In the genomic region with DNA sequence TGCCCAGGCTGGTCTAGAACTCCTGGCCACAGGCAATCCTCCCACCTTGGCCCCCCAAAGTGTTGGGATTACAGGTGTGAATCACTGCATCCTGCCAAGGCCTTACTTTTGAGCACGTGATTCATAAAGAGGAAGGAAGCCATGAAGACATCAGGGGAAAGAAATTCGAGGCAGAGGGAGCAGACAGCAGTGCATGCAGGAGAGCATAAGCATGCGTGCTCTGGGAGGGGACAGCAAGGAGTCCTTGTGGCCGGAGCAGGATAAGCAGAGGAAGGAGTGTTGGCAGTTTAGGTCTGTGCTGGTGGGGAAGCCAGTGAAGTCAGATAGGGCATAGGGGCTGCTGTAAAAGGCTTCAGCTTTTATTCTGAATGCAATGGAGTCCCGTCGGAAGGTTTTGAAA, we compare ENCODE assay signal across 25 cellular contexts.
"Had no signal": no experiment of that assay in that cellular context is flagged by ENCODE, and none has a peak within 500 bp of the region (broad histone marks: within the 10 kb centered on the region; RNA-seq: fewer than 3 reads in every experiment).

No MANE protein-coding gene starts in this region.

- H3K4me3 Mint-ChIP-seq: activated CD4-positive, alpha-beta memory T cell treated with anti-CD3 and anti-CD28 coated beads for 36 hours; activated CD4-positive, alpha-beta T cell treated with anti-CD3 and anti-CD28 coated beads, Interleukin-2, amount 10 ng/mL, durations not matched to agents 24 days and 14 days; activated naive CD4-positive, alpha-beta T cell treated with anti-CD3 and anti-CD28 coated beads for 36 hours; activated naive CD8-positive, alpha-beta T cell treated with anti-CD3 and anti-CD28 coated beads for 36 hours; activated T-helper 1 cell treated with anti-CD3 and anti-CD28 coated beads, Interleukin-12 subunit alpha, Interleukin-12 subunit beta, Interleukin-2, Interleukin-4 antibody, amounts not matched to agents 30 ng/mL and 10 ng/mL and 1 ng/mL, durations not matched to agents 14 hours and 24 hours and 36 hours; brain; memory B cell; naive thymus-derived CD8-positive, alpha-beta T cell; neural progenitor cell had no signal

- DNase-seq: activated CD4-positive, alpha-beta memory T cell treated with anti-CD3 and anti-CD28 coated beads for 36 hours; activated CD4-positive, alpha-beta T cell treated with anti-CD3 and anti-CD28 coated beads, Interleukin-2, amount 10 ng/mL, durations not matched to agents 24 days and 14 days; activated CD4-positive, CD25-positive, alpha-beta regulatory T cell treated with anti-CD3 and anti-CD28 coated beads, Interleukin-2, amount 50 U/mL, for 72 hours; activated CD8-positive, alpha-beta memory T cell treated with anti-CD3 and anti-CD28 coated beads, Interleukin-2, amount 50 U/mL, for 4 hours; activated effector memory CD4-positive, alpha-beta T cell treated with anti-CD3 and anti-CD28 coated beads, Interleukin-2, amount 50 U/mL, for 16 hours; activated naive CD4-positive, alpha-beta T cell treated with anti-CD3 and anti-CD28 coated beads for 36 hours; activated naive CD8-positive, alpha-beta T cell treated with anti-CD3 and anti-CD28 coated beads for 36 hours; activated T-cell treated with anti-CD3 and anti-CD28 coated beads, Interleukin-2, amount 50 U/mL, for 1 hour; adrenal gland; aorta; cortex of kidney; gastrocnemius medialis; glutamatergic neuron; kidney; naive thymus-derived CD8-positive, alpha-beta T cell; right cardiac atrium; spleen; stimulated activated naive CD4-positive, alpha-beta T cell treated with Interleukin-2 at 50 U/mL for 16 hours; T-helper 1 cell; trophoblast cell; WERI-Rb-1 had no signal

- H3K36me3 Mint-ChIP-seq: activated CD4-positive, alpha-beta memory T cell treated with anti-CD3 and anti-CD28 coated beads for 36 hours; activated naive CD8-positive, alpha-beta T cell treated with anti-CD3 and anti-CD28 coated beads for 36 hours; memory B cell; naive thymus-derived CD8-positive, alpha-beta T cell had no signal

- H3K4me1 Mint-ChIP-seq: activated CD4-positive, alpha-beta T cell treated with anti-CD3 and anti-CD28 coated beads, Interleukin-2, amount 10 ng/mL, durations not matched to agents 24 days and 14 days; activated naive CD8-positive, alpha-beta T cell treated with anti-CD3 and anti-CD28 coated beads for 36 hours; memory B cell; naive thymus-derived CD8-positive, alpha-beta T cell; neural progenitor cell had no signal

- H3K27me3 Mint-ChIP-seq: activated CD4-positive, alpha-beta memory T cell treated with anti-CD3 and anti-CD28 coated beads for 36 hours; activated CD4-positive, alpha-beta T cell treated with anti-CD3 and anti-CD28 coated beads, Interleukin-2, amount 10 ng/mL, durations not matched to agents 24 days and 14 days; activated naive CD8-positive, alpha-beta T cell treated with anti-CD3 and anti-CD28 coated beads for 36 hours; brain had no signal

- ATAC-seq: gastrocnemius medialis; naive thymus-derived CD8-positive, alpha-beta T cell; right cardiac atrium had no signal

- H3K9me3 Mint-ChIP-seq: activated CD4-positive, alpha-beta memory T cell treated with anti-CD3 and anti-CD28 coated beads for 36 hours; activated CD4-positive, alpha-beta T cell treated with anti-CD3 and anti-CD28 coated beads, Interleukin-2, amount 10 ng/mL, durations not matched to agents 24 days and 14 days; activated naive CD4-positive, alpha-beta T cell treated with anti-CD3 and anti-CD28 coated beads for 36 hours; activated T-helper 1 cell treated with anti-CD3 and anti-CD28 coated beads, Interleukin-12 subunit alpha, Interleukin-12 subunit beta, Interleukin-2, Interleukin-4 antibody, amounts not matched to agents 30 ng/mL and 10 ng/mL and 1 ng/mL, durations not matched to agents 14 hours and 24 hours and 36 hours; neural progenitor cell had no signal

- H3K27ac Mint-ChIP-seq: activated CD4-positive, alpha-beta memory T cell treated with anti-CD3 and anti-CD28 coated beads for 36 hours; activated CD4-positive, alpha-beta T cell treated with anti-CD3 and anti-CD28 coated beads, Interleukin-2, amount 10 ng/mL, durations not matched to agents 24 days and 14 days; activated naive CD4-positive, alpha-beta T cell treated with anti-CD3 and anti-CD28 coated beads for 36 hours; activated naive CD8-positive, alpha-beta T cell treated with anti-CD3 and anti-CD28 coated beads for 36 hours; activated T-helper 1 cell treated with anti-CD3 and anti-CD28 coated beads, Interleukin-12 subunit alpha, Interleukin-12 subunit beta, Interleukin-2, Interleukin-4 antibody, amounts not matched to agents 30 ng/mL and 10 ng/mL and 1 ng/mL, durations not matched to agents 14 hours and 24 hours and 36 hours; brain; memory B cell; naive thymus-derived CD8-positive, alpha-beta T cell; neural progenitor cell had no signal
